Comparison of ENCODE assay signal across 8 cellular contexts in genomic region chr16:74275031-74275636, GRCh38. TPM values are rescaled to one million over a fixed set of nuclear protein-coding genes. Genes with fewer than 3 reads are reported as not detected.
DNase-seq lines count a peak whose midpoint lies in the region; ATAC-seq and TF ChIP-seq lines count a peak whose summit lies in the region.

No MANE protein-coding gene starts in this region.

- peak; percentile 37 for DNase-seq in AG20443 (ENCODE audit: low spot score)
- no peak for DNase-seq in H9
- no peak for DNase-seq in RWPE2 (ENCODE audit: low spot score)
- DNase-seq in GM20000 (ENCODE audit: low spot score) = no peak
- no peak for DNase-seq in activated CD4-positive, alpha-beta T cell treated with anti-CD3 and anti-CD28 coated beads, Interleukin-2, amount 50 U/mL, for 1 hour
- DNase-seq in sigmoid colon = no peak

- no peak overlapping the region for H3K4ac ChIP-seq in H9 (ENCODE audit: low read depth, low read length)

- no peak overlapping the region for H4K8ac ChIP-seq in H9 (replicated peaks; ENCODE audit: insufficient read length, low read depth, low read length)

- H2BK120ac ChIP-seq in H9 (ENCODE audit: low read depth, low read length, poor library complexity, severe bottlenecking) = no peak overlapping the region

- no peak overlapping the region for H3K56ac ChIP-seq in H9 (ENCODE audit: insufficient read length, low read depth, low read length)

- no peak overlapping the region for H2BK5ac ChIP-seq in H9 (ENCODE audit: insufficient read length, low read length)

- H3K4me1 ChIP-seq in H9 (ENCODE audit: insufficient read depth, low read length) (no peaks in the 10 kb centered on the region), RWPE2 (ENCODE audit: insufficient read depth, poor library complexity, severe bottlenecking) (no peaks in the 10 kb centered on the region), iPS-20b (ENCODE audit: insufficient read depth, low read length) (peaks cover 10% of the 10 kb centered on the region; the same call in 1 of the 2 replicates), sigmoid colon (no peaks in the 10 kb centered on the region)

- H3K18ac ChIP-seq in H9 (ENCODE audit: insufficient read length, low read depth, low read length) = no peak overlapping the region

- no peak overlapping the region for H2BK20ac ChIP-seq in H9 (ENCODE audit: low read depth, low read length, poor library complexity, severe bottlenecking)

- no peak overlapping the region for H2BK12ac ChIP-seq in H9 (ENCODE audit: insufficient read length, low read depth, low read length)

- H4K20me1 ChIP-seq in H9 (ENCODE audit: control insufficient read depth, insufficient read depth, insufficient read length) = no peaks in the 10 kb centered on the region

- no peak overlapping the region for H2AFZ ChIP-seq in H9 (ENCODE audit: low read length)

- H3T11ph ChIP-seq in H9 (ENCODE audit: low read length) = no peak overlapping the region

- H3K27ac Mint-ChIP-seq in H9 = no peak overlapping the region

- no peak overlapping the region for H2BK15ac ChIP-seq in H9 (ENCODE audit: low read depth, low read length)

- peaks cover 4 to 9% (median 5%) of the 10 kb centered on the region in 3 experiments for H3K36me3 Mint-ChIP-seq in H9 (ENCODE audit: insufficient read depth in 1 of 3, low read depth in 3 of 3)

- peaks cover 7 to 9% of the 10 kb centered on the region in 2 experiments; a peak in 4 of 5 replicates for H3K9me3 Mint-ChIP-seq in H9

- TF ChIP-seq POLR2A in sigmoid colon (IDR thresholded peaks at IDR 0.05) = no peak

- no peak overlapping the region; a peak in 1 of 5 replicates for H3K4me3 Mint-ChIP-seq in H9

- no peak overlapping the region for H4K5ac ChIP-seq in H9 (ENCODE audit: insufficient read length, low read depth, low read length)

- no peak overlapping the region for H3K9ac ChIP-seq in H9 (ENCODE audit: extremely low read depth, insufficient read length, low read length)
- no peak overlapping the region for H3K9ac ChIP-seq in iPS-20b (ENCODE audit: low read depth, low read length)

- TF ChIP-seq CTCF in H9 (conservative IDR thresholded peaks at IDR 0.05) = peak; percentile 62
- peak; percentile 78 for TF ChIP-seq CTCF in RWPE2 (IDR thresholded peaks at IDR 0.05; ENCODE audit: poor library complexity, severe bottlenecking)
- no peak for TF ChIP-seq CTCF in GM20000 (IDR thresholded peaks at IDR 0.05; ENCODE audit: extremely low read depth, missing control alignments)
- peak in 1 of 4 experiments; percentile 40 for TF ChIP-seq CTCF in sigmoid colon (IDR thresholded peaks at IDR 0.05)

- intact Hi-C loops in sigmoid colon (cut with DNase I) = loop anchor here (5.0 kb wide), 1 partner anchor 208 kb away; no protein-coding TSS in a partner anchor

- H3K27me3 ChIP-seq in H9 (ENCODE audit: insufficient read depth, low read length) (no peaks in the 10 kb centered on the region), RWPE2 (ENCODE audit: insufficient read depth, poor library complexity, severe bottlenecking) (peaks cover 9% of the 10 kb centered on the region), iPS-20b (ENCODE audit: insufficient read depth, low read length) (no peaks in the 10 kb centered on the region), sigmoid colon (no peaks in the 10 kb centered on the region)

- no CpG with 5 or more reads among the region's 2 CpGs for WGBS in H9 (ENCODE audit: extremely low coverage, insufficient read length, low lambda C conversion rate)
- WGBS in sigmoid colon, 2 donors = 31 to 49% methylated on average over 2 of the region's 2 CpGs

- H3K4me1 Mint-ChIP-seq in H9 = peaks cover 26 to 32% of the 10 kb centered on the region in 2 experiments

- H3K36me3 ChIP-seq in RWPE2 (ENCODE audit: low read depth) (no peaks in the 10 kb centered on the region), iPS-20b (ENCODE audit: insufficient read depth, low read depth, low read length) (no peaks in the 10 kb centered on the region), sigmoid colon (no peaks in the 10 kb centered on the region)

- no peaks in the 10 kb centered on the region; the same call in 1 of the 2 replicates for H3K27me3 Mint-ChIP-seq in H9 (ENCODE audit: low read depth)

- no peaks in the 10 kb centered on the region for H3K9me3 ChIP-seq in H9 (ENCODE audit: control insufficient read depth, low read depth, low read length)
- H3K9me3 ChIP-seq in RWPE2 (ENCODE audit: severe bottlenecking) = no peaks in the 10 kb centered on the region
- H3K9me3 ChIP-seq in iPS-20b (ENCODE audit: insufficient read depth, low read depth, low read length) = no peaks in the 10 kb centered on the region; the same call in 1 of the 2 replicates
- H3K9me3 ChIP-seq in sigmoid colon = no peaks in the 10 kb centered on the region

- no peak overlapping the region for H2AK5ac ChIP-seq in H9 (ENCODE audit: insufficient read length, low read length)

- H3K79me2 ChIP-seq in H9 (ENCODE audit: insufficient read depth, low read length) = no peaks in the 10 kb centered on the region

- H3K4me3 ChIP-seq in RWPE2 (ENCODE audit: severe bottlenecking) = no peak overlapping the region
- H3K4me3 ChIP-seq in iPS-20b (ENCODE audit: low read length) = peak overlapping the region; percentile 26; the same call in 1 of the 2 replicates
- no peak overlapping the region for H3K4me3 ChIP-seq in sigmoid colon

- H3K27ac ChIP-seq in H9 (ENCODE audit: insufficient read length, low read depth, low read length) (no peak overlapping the region), RWPE2 (ENCODE audit: poor library complexity, severe bottlenecking) (no peak overlapping the region), iPS-20b (ENCODE audit: low read length) (no peak overlapping the region), sigmoid colon (no peak overlapping the region)

- no peaks in the 10 kb centered on the region for H3K23me2 ChIP-seq in H9 (ENCODE audit: insufficient read length, low read depth, low read length, poor library complexity, severe bottlenecking)

- H3K4me2 ChIP-seq in H9 (ENCODE audit: insufficient read depth, insufficient read length, low read length) = peak overlapping the region; percentile 21

- ATAC-seq in RWPE2 (ENCODE audit: low read depth) (no peak), GM21825 (IDR thresholded peaks at IDR 0.05; ENCODE audit: unreplicated experiment) (no peak)

- no peak overlapping the region for H3K14ac ChIP-seq in H9 (ENCODE audit: insufficient read depth, low read length)

- TF ChIP-seq EP300 in sigmoid colon (IDR thresholded peaks at IDR 0.05) = no peak

- H3K79me1 ChIP-seq in H9 (ENCODE audit: insufficient read depth, low read depth, low read length, poor library complexity, severe bottlenecking) = no peaks in the 10 kb centered on the region

- no peak overlapping the region for H3K23ac ChIP-seq in H9 (ENCODE audit: insufficient read length, low read depth, low read length)

- no peak overlapping the region for H4K91ac ChIP-seq in H9 (ENCODE audit: insufficient read length, low read depth, low read length)

RNA-seq across cellular contexts. Expression of gene PSMD7, which starts 21.5 kb away (rescaled TPM):
- 138 and 140 TPM in 2 replicates for total RNA-seq in H9 (2021)
- total RNA-seq in sigmoid colon = 100 to 1,000 TPM in 1 of 4 donors, 10 to 100 TPM in 3; 62.9 to 160 (median 90.3) TPM
- 10 to 100 TPM; 69.1 to 91.2 (median 76.3) TPM for polyA plus RNA-seq in sigmoid colon
